ENCODE assay signal across 8 cellular contexts in genomic region chr3:51669241-51670052, GRCh38. TPM values are rescaled to one million over a fixed set of nuclear protein-coding genes. Genes with fewer than 3 reads are reported as not detected.
DNase-seq lines count a peak whose midpoint lies in the region; ATAC-seq and TF ChIP-seq lines count a peak whose summit lies in the region.

No MANE protein-coding gene starts in this region.

- peak overlapping the region; percentile 75 for H3K27ac Mint-ChIP-seq in activated naive CD8-positive, alpha-beta T cell treated with anti-CD3 and anti-CD28 coated beads, Interleukin-2, amount 10 ng/mL, durations not matched to agents 7 days and 5 days

- H3K27me3 Mint-ChIP-seq in activated naive CD8-positive, alpha-beta T cell treated with anti-CD3 and anti-CD28 coated beads, Interleukin-2, amount 10 ng/mL, durations not matched to agents 7 days and 5 days: no peaks in the 10 kb centered on the region

- peak; percentile 7 for ATAC-seq in activated naive CD8-positive, alpha-beta T cell treated with anti-CD3 and anti-CD28 coated beads, Interleukin-2, amount 10 ng/mL, durations not matched to agents 7 days and 5 days (ENCODE audit: low read depth)
- ATAC-seq in GM18511 (IDR thresholded peaks at IDR 0.05; ENCODE audit: unreplicated experiment): no peak

- POLR2A ChIA-PET in activated naive CD8-positive, alpha-beta T cell treated with anti-CD3 and anti-CD28 coated beads, Interleukin-2, amount 10 ng/mL, durations not matched to agents 7 days and 5 days (lab: Charles Lee): interaction anchor here (0.5 to 7.2 kb wide), 9 partner anchors 10 to 1058 kb away, joined by 3 to 110 read pairs (median 4); partner anchors contain the start of genes CISH and DCAF1

- peaks cover 8% of the 10 kb centered on the region for H3K36me3 Mint-ChIP-seq in activated naive CD8-positive, alpha-beta T cell treated with anti-CD3 and anti-CD28 coated beads, Interleukin-2, amount 10 ng/mL, durations not matched to agents 7 days and 5 days

- H3K4me1 Mint-ChIP-seq in activated naive CD8-positive, alpha-beta T cell treated with anti-CD3 and anti-CD28 coated beads, Interleukin-2, amount 10 ng/mL, durations not matched to agents 7 days and 5 days: peaks cover 40% of the 10 kb centered on the region

- intact Hi-C loops in cardiac septum (cut with DNase I): loop anchor here (2.0 to 5.0 kb wide), 3 partner anchors 17 to 169 kb away; partner anchors contain the start of genes DCAF1 and RAD54L2
- intact Hi-C loops in posterior cingulate gyrus (cut with DNase I): loop anchor here (1.0 to 2.0 kb wide), 2 partner anchors 167 to 277 kb away; no protein-coding TSS in a partner anchor

- DNase-seq in MV-4-11 (lab: John Stamatoyannopoulos, UW): peak; percentile 78
- DNase-seq in SW480 (ENCODE audit: low spot score): peak; percentile 77
- peak; percentile 85 for DNase-seq in activated naive CD8-positive, alpha-beta T cell treated with anti-CD3 and anti-CD28 coated beads, Interleukin-2, amount 10 ng/mL, durations not matched to agents 7 days and 5 days
- DNase-seq in cardiac septum (ENCODE audit: low spot score): peak; percentile 91
- peak; percentile 69 to 97 (median 87) for DNase-seq in posterior cingulate gyrus
- peak; percentile 90 for DNase-seq in ureter (ENCODE audit: low spot score)

- H3K9me3 Mint-ChIP-seq in activated naive CD8-positive, alpha-beta T cell treated with anti-CD3 and anti-CD28 coated beads, Interleukin-2, amount 10 ng/mL, durations not matched to agents 7 days and 5 days: no peaks in the 10 kb centered on the region

- peak overlapping the region; percentile 79 for H3K4me3 Mint-ChIP-seq in activated naive CD8-positive, alpha-beta T cell treated with anti-CD3 and anti-CD28 coated beads, Interleukin-2, amount 10 ng/mL, durations not matched to agents 7 days and 5 days

- TF ChIP-seq CTCF in GM12872 (IDR thresholded peaks at IDR 0.05; ENCODE audit: insufficient read depth, low read depth, low read length): peak; percentile 100

RNA-seq across cellular contexts. Expression of gene TEX264, which starts 1.6 kb away (rescaled TPM):
- 10 to 100 TPM; 49.3 to 49.8 TPM for total RNA-seq in activated naive CD8-positive, alpha-beta T cell treated with anti-CD3 and anti-CD28 coated beads, Interleukin-2, amount 10 ng/mL, durations not matched to agents 7 days and 5 days
- total RNA-seq in cardiac septum (28.8 TPM), ureter (52.7 TPM)

RNA-seq across cellular contexts. Expression of gene GRM2, which starts 37.4 kb away (rescaled TPM):
- 1 to 10 TPM; 1.4 to 2.2 TPM for total RNA-seq in activated naive CD8-positive, alpha-beta T cell treated with anti-CD3 and anti-CD28 coated beads, Interleukin-2, amount 10 ng/mL, durations not matched to agents 7 days and 5 days
- 0.30 TPM for total RNA-seq in cardiac septum
- total RNA-seq in ureter: 0.23 TPM
